1 cellular context compared by ENCODE assay signal in genomic region chr19:51546650-51547396, GRCh38.
TF ChIP-seq lines count a peak whose summit lies in the region.

No MANE protein-coding gene starts in this region.

TF ChIP-seq in endothelial cell of umbilical vein, 7 proteins besides CTCF, POLR2A, EP300 and RAD21:
- TF ChIP-seq POLR2AphosphoS5 (IDR thresholded peaks at IDR 0.05; ENCODE audit: insufficient read depth, low read depth, low read length) (peak; percentile 99), EZH2 (IDR thresholded peaks at IDR 0.05; ENCODE audit: borderline replicate concordance, low read depth, low read length, severe bottlenecking) (no peak), FOS (IDR thresholded peaks at IDR 0.05; ENCODE audit: borderline replicate concordance, insufficient read depth, low read length) (peak; percentile 99), JUN (IDR thresholded peaks at IDR 0.05; ENCODE audit: borderline replicate concordance, insufficient read depth, insufficient read length, low read depth) (peak; percentile 94), GATA2 (IDR thresholded peaks at IDR 0.05; ENCODE audit: insufficient read depth, insufficient read length, low read depth, low read length) (peak; percentile 99), MYC (IDR thresholded peaks at IDR 0.05; ENCODE audit: low read depth, low read length) (no peak), MAX (IDR thresholded peaks at IDR 0.05; ENCODE audit: insufficient read depth, insufficient read length) (no peak)
TF ChIP-seq in endothelial cell of umbilical vein: peak in this region for 4.
